ENCODE assay signal across 8 cellular contexts in genomic region chr2:126655500-126656310, GRCh38. TPM values are rescaled to one million over a fixed set of nuclear protein-coding genes. Genes with fewer than 3 reads are reported as not detected.
DNase-seq lines count a peak whose midpoint lies in the region; ATAC-seq and TF ChIP-seq lines count a peak whose summit lies in the region.

A gene with protein sequence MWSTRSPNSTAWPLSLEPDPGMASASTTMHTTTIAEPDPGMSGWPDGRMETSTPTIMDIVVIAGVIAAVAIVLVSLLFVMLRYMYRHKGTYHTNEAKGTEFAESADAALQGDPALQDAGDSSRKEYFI (plus strand): TSS chr2:126656158. CDS start chr2:126656264, 106 bp downstream.

- H3K4me1 Mint-ChIP-seq in GM23338 (peaks cover 33% of the 10 kb centered on the region), neural progenitor cell (peaks cover 41% of the 10 kb centered on the region)

- H4K20me1 ChIP-seq in GM23338 (replicated peaks; ENCODE audit: insufficient read depth), result no peaks in the 10 kb centered on the region
- peaks cover 8% of the 10 kb centered on the region for H4K20me1 ChIP-seq in Loucy (ENCODE audit: insufficient read depth, low read length, poor library complexity, severe bottlenecking)
- H4K20me1 ChIP-seq in neural progenitor cell (ENCODE audit: low read depth), result no peaks in the 10 kb centered on the region

- H3K4me2 ChIP-seq in GM23338, result peak within 1 kb of the TSS; percentile 96
- peak within 1 kb of the TSS; percentile 89 for H3K4me2 ChIP-seq in Loucy (ENCODE audit: low read depth, low read length, poor library complexity, severe bottlenecking)
- H3K4me2 ChIP-seq in neural progenitor cell, result peak within 1 kb of the TSS; percentile 86

- peaks cover 4% of the 10 kb centered on the region; the same call in 1 of the 3 replicates for H3K36me3 Mint-ChIP-seq in GM23338 (ENCODE audit: low read depth)
- H3K36me3 Mint-ChIP-seq in neural progenitor cell, result peaks cover 2% of the 10 kb centered on the region

- H3K79me2 ChIP-seq in GM23338 (replicated peaks; ENCODE audit: insufficient read depth), result peaks cover 14% of the 10 kb centered on the region
- peaks cover 49% of the 10 kb centered on the region for H3K79me2 ChIP-seq in Loucy (ENCODE audit: insufficient read depth, low read length)
- H3K79me2 ChIP-seq in neural progenitor cell (ENCODE audit: low read depth), result no peaks in the 10 kb centered on the region

- H3K4me3 Mint-ChIP-seq in GM23338 (peak within 1 kb of the TSS; percentile 82), neural progenitor cell (peak within 1 kb of the TSS; percentile 94)

- H3K9ac ChIP-seq in Loucy (ENCODE audit: low read depth, low read length, poor library complexity, severe bottlenecking) (peak within 1 kb of the TSS; percentile 96), neural progenitor cell (no peak within 1 kb of the TSS)

- H3K9me3 Mint-ChIP-seq in GM23338 (peaks cover 5% of the 10 kb centered on the region; the same call in 2 of the 3 replicates), neural progenitor cell (peaks cover 5% of the 10 kb centered on the region)

- H3K27ac ChIP-seq in GM23338 (ENCODE audit: low read depth) (peak within 1 kb of the TSS; percentile 82), neural progenitor cell (no peak within 1 kb of the TSS)

- no peaks in the 10 kb centered on the region for H3K9me2 ChIP-seq in GM23338 (ENCODE audit: insufficient read depth)
- H3K9me2 ChIP-seq in Loucy (replicated peaks; ENCODE audit: low read depth, low read length), result no peaks in the 10 kb centered on the region

- H3K27ac Mint-ChIP-seq in GM23338, result peak within 1 kb of the TSS; percentile 82
- peak within 1 kb of the TSS; percentile 100 for H3K27ac Mint-ChIP-seq in neural progenitor cell

- peaks cover 36% of the 10 kb centered on the region for H3K4me1 ChIP-seq in GM23338 (ENCODE audit: insufficient read depth)
- peaks cover 29% of the 10 kb centered on the region for H3K4me1 ChIP-seq in Loucy (ENCODE audit: insufficient read depth, low read length, poor library complexity, severe bottlenecking)
- peaks cover 34% of the 10 kb centered on the region for H3K4me1 ChIP-seq in neural progenitor cell

- H3K27me3 Mint-ChIP-seq in GM23338 (ENCODE audit: insufficient read depth, low read depth, poor library complexity) (peaks cover 16% of the 10 kb centered on the region), neural progenitor cell (ENCODE audit: insufficient read depth, low read depth) (peaks cover 8% of the 10 kb centered on the region)

- TF ChIP-seq CTCF in GM06990 (IDR thresholded peaks at IDR 0.05; ENCODE audit: insufficient read depth, low read length, poor library complexity, severe bottlenecking) (no peak), GM23338 (conservative IDR thresholded peaks at IDR 0.05; ENCODE audit: low read depth in 2 of 2) (no peak), Loucy (conservative IDR thresholded peaks at IDR 0.05; ENCODE audit: low read length) (no peak), foreskin fibroblast (IDR thresholded peaks at IDR 0.05; ENCODE audit: low read depth, low read length) (no peak), neural progenitor cell (IDR thresholded peaks at IDR 0.05) (no peak)

- H2AFZ ChIP-seq in GM23338 (peak within 1 kb of the TSS; percentile 99), Loucy (ENCODE audit: low read length) (peak within 1 kb of the TSS; percentile 71), neural progenitor cell (replicated peaks) (peak within 1 kb of the TSS; percentile 93)

- H3F3A ChIP-seq in GM23338 (replicated peaks; ENCODE audit: low read depth), result peaks cover 15% of the 10 kb centered on the region
- H3F3A ChIP-seq in Loucy (ENCODE audit: low read depth), result peaks cover 8% of the 10 kb centered on the region; the same call in 1 of the 2 replicates
- peaks cover 20% of the 10 kb centered on the region for H3F3A ChIP-seq in neural progenitor cell (ENCODE audit: low read depth)

- ATAC-seq in GM23338, result peak; percentile 69

- H3K9me3 ChIP-seq in Loucy (ENCODE audit: insufficient read depth, low read depth, low read length) (no peaks in the 10 kb centered on the region), neural progenitor cell (ENCODE audit: low read depth) (no peaks in the 10 kb centered on the region)

- H3K4me3 ChIP-seq in GM06990 (replicated peaks; ENCODE audit: low read depth, low read length) (peak within 1 kb of the TSS; percentile 70), GM23338 (peak within 1 kb of the TSS; percentile 79), Loucy (ENCODE audit: low read length, poor library complexity, severe bottlenecking) (peak within 1 kb of the TSS; percentile 88), foreskin fibroblast (ENCODE audit: low read depth in 1 of 2, low read length in 2 of 2) (peak within 1 kb of the TSS; percentile 78 to 80), neural progenitor cell (peak within 1 kb of the TSS; percentile 51)

- DNase-seq in GM06990 (ENCODE audit: extremely low read depth, insufficient read length), result peak; percentile 74
- DNase-seq in GM23338 (ENCODE audit: low spot score), result peak; percentile 66
- peak; percentile 78 for DNase-seq in activated effector memory CD4-positive, alpha-beta T cell treated with anti-CD3 and anti-CD28 coated beads, Interleukin-2, amount 50 U/mL, for 16 hours
- peak; percentile 72 to 80 for DNase-seq in foreskin fibroblast
- DNase-seq in neural progenitor cell (ENCODE audit: low spot score), result peak; percentile 72
- DNase-seq in COLO668 (lab: John Stamatoyannopoulos, UW; ENCODE audit: unreplicated experiment), result no peak
- no peak for DNase-seq in NCI-H446 (lab: John Stamatoyannopoulos, UW)

- H3K36me3 ChIP-seq in GM06990 (ENCODE audit: control insufficient read depth, insufficient read depth, low read length), result peaks cover 2% of the 10 kb centered on the region
- no peaks in the 10 kb centered on the region for H3K36me3 ChIP-seq in GM23338 (ENCODE audit: insufficient read depth)
- H3K36me3 ChIP-seq in Loucy (ENCODE audit: insufficient read depth, low read length), result no peaks in the 10 kb centered on the region
- no peaks in the 10 kb centered on the region for H3K36me3 ChIP-seq in neural progenitor cell

- no peaks in the 10 kb centered on the region for H3K27me3 ChIP-seq in GM06990 (replicated peaks; ENCODE audit: control insufficient read depth, insufficient read depth, low read length)
- peaks cover 7% of the 10 kb centered on the region; the same call in 1 of the 2 replicates for H3K27me3 ChIP-seq in GM23338 (ENCODE audit: insufficient read depth)
- H3K27me3 ChIP-seq in Loucy (ENCODE audit: insufficient read depth, low read length, poor library complexity, severe bottlenecking), result no peaks in the 10 kb centered on the region
- peaks cover 19% of the 10 kb centered on the region for H3K27me3 ChIP-seq in neural progenitor cell

TF ChIP-seq in GM23338, 12 proteins besides CTCF, POLR2A, EP300 and RAD21:
- TF ChIP-seq POLR2AphosphoS5 (IDR thresholded peaks at IDR 0.05; ENCODE audit: low read depth) (peak; percentile 22; the same call in 1 of the 2 replicates), NANOG (IDR thresholded peaks at IDR 0.05; ENCODE audit: borderline replicate concordance) (no peak)

RNA-seq across cellular contexts. Expression of the gene that starts here (rescaled TPM):
- 13.4 and 19.6 TPM in 2 replicates for total RNA-seq in GM23338 (2014; rRNA removed; shearing (Covaris generic))
- polyA plus RNA-seq in GM23338 (2016; fragmentation: Nextera tagmentation; extraction: Ambion mirVana), result 29.7 and 31.2 TPM in 2 replicates
- total RNA-seq in neural progenitor cell (ENCODE audit: low replicate concordance), result 3.4 and 9.1 TPM in 2 replicates

Comparison
In these comparisons a context has a peak if more than half of its experiments do, and no peak if none do; other contexts are left out.
1. DNase-seq: peak in GM06990 (single experiment), GM23338 (single experiment), activated effector memory CD4-positive, alpha-beta T cell treated with anti-CD3 and anti-CD28 coated beads, Interleukin-2, amount 50 U/mL, for 16 hours (single experiment), foreskin fibroblast (2 of 2) and neural progenitor cell (single experiment); none in COLO668 (single experiment) and NCI-H446 (0 of 2).
2. Peak in every context shown above with its lines, with median percentiles within 50 percentile points of each other: H3K4me3 ChIP-seq, H2AFZ ChIP-seq and H3K4me2 ChIP-seq.